1 cellular context compared by ENCODE assay signal in the genomic region with DNA sequence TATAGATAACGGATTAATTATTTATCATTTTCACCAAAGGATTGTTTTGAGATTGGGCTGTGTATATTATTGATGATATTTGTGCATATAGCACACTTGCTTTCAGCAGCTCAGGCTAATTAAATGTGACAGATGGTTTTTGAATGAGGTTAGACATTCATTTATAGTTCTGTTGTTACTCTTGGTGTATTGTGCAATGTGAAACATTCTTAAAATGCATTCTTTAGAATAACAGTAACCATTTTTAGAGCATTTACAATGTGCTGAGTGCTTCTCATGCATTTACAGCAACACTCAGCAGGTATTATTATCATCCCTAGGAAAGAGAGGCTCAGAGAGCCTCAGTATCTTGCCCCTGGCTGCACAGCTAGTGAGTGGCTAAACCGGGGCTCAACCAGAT.
TF ChIP-seq lines count a peak whose summit lies in the region.

No MANE protein-coding gene starts in this region.

TF ChIP-seq in IMR-90, 13 proteins besides CTCF, POLR2A, EP300 and RAD21:
- TF ChIP-seq CEBPB (IDR thresholded peaks at IDR 0.05; ENCODE audit: low read depth, low read length): peak; percentile 95
- no peak for TF ChIP-seq FOS (IDR thresholded peaks at IDR 0.05; ENCODE audit: low read depth, low read length)
